8 cellular contexts compared by ENCODE assay signal in genomic region chr1:8987881-8988617, GRCh38. TPM values are rescaled to one million over a fixed set of nuclear protein-coding genes. Genes with fewer than 3 reads are reported as not detected.
DNase-seq lines count a peak whose midpoint lies in the region; ATAC-seq, FAIRE-seq and TF ChIP-seq lines count a peak whose summit lies in the region.

No MANE protein-coding gene starts in this region.

- POLR2A ChIA-PET in activated B cell treated with CpG ODN at 0.5 μM for 24 hours (lab: Charles Lee): no interaction called here

- no peak overlapping the region for H3K4me3 ChIP-seq in bronchial epithelial cell (ENCODE audit: low read depth, low read length)

- H3K9me3 Mint-ChIP-seq in activated B cell treated with CpG ODN at 0.5 μM for 24 hours: peaks cover 3% of the 10 kb centered on the region

- H3K27me3 Mint-ChIP-seq in activated B cell treated with CpG ODN at 0.5 μM for 24 hours: peaks cover 11% of the 10 kb centered on the region

- H3K27ac ChIP-seq in layer of hippocampus (ENCODE audit: low read depth, low read length): peak overlapping the region; percentile 93

- CTCF ChIA-PET in activated B cell treated with CpG ODN at 0.5 μM for 24 hours (lab: Charles Lee): interaction anchor here (0.9 to 3.6 kb wide), 9 partner anchors 17 to 129 kb away, joined by 3 to 16 read pairs (median 6); no protein-coding TSS in a partner anchor

- H3K4me1 Mint-ChIP-seq in activated B cell treated with CpG ODN at 0.5 μM for 24 hours: peaks cover 10% of the 10 kb centered on the region

- DNase-seq in DMS79 (lab: John Stamatoyannopoulos, UW) (peak; percentile 36), KBM-7 (peak; percentile 74), activated B cell treated with CpG ODN at 0.5 μM for 24 hours (peak; percentile 59), bronchial epithelial cell (ENCODE audit: low read depth) (peak; percentile 27)
- DNase-seq in stimulated activated CD4-positive, alpha-beta T cell treated with anti-CD3 and anti-CD28 coated beads, Interleukin-4, amount 100 ng/mL, for 24 hours: peak; percentile 73

- no peak overlapping the region for H3K27ac Mint-ChIP-seq in activated B cell treated with CpG ODN at 0.5 μM for 24 hours

- no peaks in the 10 kb centered on the region for H3K36me3 ChIP-seq in bronchial epithelial cell (ENCODE audit: control insufficient read depth, insufficient read depth, low read length)

- in situ Hi-C loops in KBM-7 (cut with MboI; ENCODE audit: low pct_unique_long_range_greater_than_20kb, low sequenced_read_pairs): no loop called here

- intact Hi-C loops in activated B cell treated with CpG ODN at 0.5 μM for 24 hours (cut with micrococcal nuclease): loop anchor here (1.0 kb wide), 2 partner anchors 70 to 129 kb away; no protein-coding TSS in a partner anchor

- ATAC-seq in activated B cell treated with CpG ODN at 0.5 μM for 24 hours (ENCODE audit: low read depth) (peak; percentile 91), HG02885 (IDR thresholded peaks at IDR 0.05; ENCODE audit: poor library complexity, unreplicated experiment) (no peak), GM21576 (IDR thresholded peaks at IDR 0.05; ENCODE audit: unreplicated experiment) (no peak)

- H3K4me3 Mint-ChIP-seq in activated B cell treated with CpG ODN at 0.5 μM for 24 hours: no peak overlapping the region

- FAIRE-seq in bronchial epithelial cell (lab: Jason Lieb, UNC): no peak

- TF ChIP-seq CTCF in activated B cell treated with CpG ODN at 0.5 μM for 24 hours (IDR thresholded peaks at IDR 0.05) (peak; percentile 83), bronchial epithelial cell (IDR thresholded peaks at IDR 0.05; ENCODE audit: insufficient read depth, low read length, severe bottlenecking) (peak; percentile 89)

- H3K27me3 ChIP-seq in bronchial epithelial cell (ENCODE audit: control insufficient read depth, insufficient read depth, low read length) (no peaks in the 10 kb centered on the region), layer of hippocampus (ENCODE audit: control insufficient read depth, insufficient read depth, low read length) (no peaks in the 10 kb centered on the region)

- H3K36me3 Mint-ChIP-seq in activated B cell treated with CpG ODN at 0.5 μM for 24 hours (ENCODE audit: low read depth): no peaks in the 10 kb centered on the region

RNA-seq across cellular contexts. Expression of gene SLC2A7, which starts 38.2 kb away (rescaled TPM):
- total RNA-seq in activated B cell treated with CpG ODN at 0.5 μM for 24 hours (not detected in 2 replicates), bronchial epithelial cell (not detected in 2 replicates)

RNA-seq across cellular contexts. Expression of gene CA6, which starts 42.4 kb away (rescaled TPM):
- not detected in 2 replicates for total RNA-seq in activated B cell treated with CpG ODN at 0.5 μM for 24 hours
- total RNA-seq in bronchial epithelial cell: not detected in 2 replicates
